Comparison of ENCODE assay signal across 8 cellular contexts in genomic region chr7:35802102-35802466, GRCh38. TPM values are rescaled to one million over a fixed set of nuclear protein-coding genes. Genes with fewer than 3 reads are reported as not detected.
DNase-seq lines count a peak whose midpoint lies in the region; ATAC-seq, FAIRE-seq and TF ChIP-seq lines count a peak whose summit lies in the region.

No MANE protein-coding gene starts in this region.

- whole genome bisulfite sequencing in heart right ventricle, 2 donors: 1% methylated on average over 4 of the region's 4 CpGs
- no CpG with 5 or more reads among the region's 4 CpGs for WGBS in mesodermal cell (ENCODE audit: insufficient coverage in 2 of 2), 2 experiments

- peak overlapping the region; percentile 71 to 99 (median 88) for H3K4me3 ChIP-seq in heart right ventricle
- H3K4me3 ChIP-seq in breast epithelium: peak overlapping the region; percentile 79 to 98 (median 90)
- H3K4me3 ChIP-seq in mesodermal cell (ENCODE audit: extremely low read depth, insufficient read depth, low read length, poor library complexity, severe bottlenecking): peak overlapping the region; percentile 97
- H3K4me3 ChIP-seq in vagina: peak overlapping the region; percentile 71 to 90

- H3K27me3 ChIP-seq in heart right ventricle (no peaks in the 10 kb centered on the region), breast epithelium (no peaks in the 10 kb centered on the region), vagina (no peaks in the 10 kb centered on the region)

- no peak for DNase-seq in heart right ventricle
- DNase-seq in Right ventricle myocardium superior: no peak
- no peak for DNase-seq in breast epithelium (ENCODE audit: low spot score in 2 of 2)
- DNase-seq in vagina (ENCODE audit: extremely low spot score in 2 of 2): no peak
- DNase-seq in NCI-H2107 (lab: John Stamatoyannopoulos, UW): no peak
- no peak for DNase-seq in D721Med (ENCODE audit: insufficient read length, low spot score)
- no peak for DNase-seq in NCI-H187 treated with DMSO at 0.1 percent for 48 hours (lab: John Stamatoyannopoulos, UW)

- TF ChIP-seq CTCF in heart right ventricle (IDR thresholded peaks at IDR 0.05) (no peak), breast epithelium (IDR thresholded peaks at IDR 0.05) (no peak), vagina (IDR thresholded peaks at IDR 0.05) (no peak), D721Med (IDR thresholded peaks at IDR 0.05; ENCODE audit: insufficient read depth, missing control alignments) (no peak)

- TF ChIP-seq POLR2A in breast epithelium (IDR thresholded peaks at IDR 0.05) (no peak), vagina (IDR thresholded peaks at IDR 0.05) (no peak)

- intact Hi-C loops in heart right ventricle (cut with DNase I) (loop anchor here (5.0 to 10.0 kb wide), 8 partner anchors 63 to 105 kb away; no protein-coding TSS in a partner anchor), Right ventricle myocardium superior (cut with DNase I) (loop anchor here (5.0 kb wide), 1 partner anchor 100 kb away; no protein-coding TSS in a partner anchor), breast epithelium (cut with DNase I; ENCODE audit: low total_unique reads) (no loop called here), vagina (cut with DNase I) (loop anchor here (10.0 kb wide), 2 partner anchors 47 to 87 kb away; no protein-coding TSS in a partner anchor)

- ATAC-seq in heart right ventricle (no peak), Right ventricle myocardium superior (ENCODE audit: poor library complexity) (no peak)

- no peaks in the 10 kb centered on the region for H3K36me3 ChIP-seq in heart right ventricle
- H3K36me3 ChIP-seq in breast epithelium: no peaks in the 10 kb centered on the region
- H3K36me3 ChIP-seq in mesodermal cell (ENCODE audit: control insufficient read depth, insufficient read depth, low read length): peaks cover 19% of the 10 kb centered on the region
- H3K36me3 ChIP-seq in vagina: no peaks in the 10 kb centered on the region

- FAIRE-seq in D721Med (lab: Jason Lieb, UNC): no peak

- no peaks in the 10 kb centered on the region for H3K9me3 ChIP-seq in heart right ventricle
- no peaks in the 10 kb centered on the region for H3K9me3 ChIP-seq in breast epithelium
- no peaks in the 10 kb centered on the region for H3K9me3 ChIP-seq in mesodermal cell (ENCODE audit: control insufficient read depth, low read length)
- no peaks in the 10 kb centered on the region for H3K9me3 ChIP-seq in vagina

- peak overlapping the region; percentile 87 to 98 (median 97) for H3K27ac ChIP-seq in heart right ventricle
- H3K27ac ChIP-seq in breast epithelium: peak overlapping the region; percentile 95 to 97
- H3K27ac ChIP-seq in mesodermal cell (ENCODE audit: low read depth, low read length, severe bottlenecking): peak overlapping the region; percentile 100
- peak overlapping the region; percentile 99 for H3K27ac ChIP-seq in vagina

- peaks cover 0 to 65% (median 50%) of the 10 kb centered on the region in 9 donors for H3K4me1 ChIP-seq in heart right ventricle
- peaks cover 0 to 10% of the 10 kb centered on the region in 2 donors for H3K4me1 ChIP-seq in breast epithelium
- peaks cover 10% of the 10 kb centered on the region for H3K4me1 ChIP-seq in mesodermal cell (ENCODE audit: control insufficient read depth, insufficient read depth, low read length, poor library complexity, severe bottlenecking)
- peaks cover 58% of the 10 kb centered on the region for H3K4me1 ChIP-seq in vagina

RNA-seq across cellular contexts. Expression of gene SEPTIN7, which starts 1.2 kb away (rescaled TPM):
- total RNA-seq in heart right ventricle (100 to 1,000 TPM; 179 to 234 (median 204) TPM), Right ventricle myocardium superior (167 TPM), breast epithelium (100 to 1,000 TPM; 166 to 181 (median 177) TPM), vagina (151 TPM)
- polyA plus RNA-seq in heart right ventricle: 100 to 1,000 TPM; 139 to 168 TPM
- 534 TPM for polyA plus RNA-seq in mesodermal cell (2013, experiment 1 of 2)
- 623 TPM for polyA plus RNA-seq in mesodermal cell (2013, experiment 2 of 2)
